In the genomic region with DNA sequence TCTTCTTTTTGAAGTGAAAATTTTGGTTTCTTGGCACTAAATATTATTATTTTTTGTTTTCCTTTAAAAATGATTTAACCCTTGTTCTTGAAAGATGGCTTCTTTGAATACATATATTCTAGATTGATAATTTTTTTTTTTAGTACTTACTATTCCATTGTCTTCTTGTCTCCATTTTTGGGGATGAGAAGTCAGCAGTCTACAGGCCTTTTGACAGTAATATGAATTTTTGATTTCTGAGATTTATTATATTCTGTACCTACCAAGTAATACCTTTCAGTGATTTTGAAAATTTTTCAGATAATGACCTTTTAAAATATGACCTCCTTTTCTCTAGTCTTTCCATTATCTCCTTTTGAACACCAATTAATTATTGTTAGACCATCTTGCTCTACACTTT, we compare ENCODE assay signal across 34 cellular contexts.
"Had no signal": no experiment of that assay in that cellular context is flagged by ENCODE, and none has a peak within 500 bp of the region (broad histone marks: within the 10 kb centered on the region; RNA-seq: fewer than 3 reads in every experiment).

No MANE protein-coding gene starts in this region.

- DNase-seq: Karpas-422, Kasumi-1, MG63, MM.1S, MV-4-11, NCI-H1048, NCI-H1092, NCI-H1092 treated with DMSO at 0.1 percent for 48 hours, NCI-H1105, NCI-H1105 treated with DMSO at 0.1 percent for 48 hours, NCI-H1417, NCI-H1417 treated with DMSO at 0.1 percent for 48 hours, NCI-H1436, NCI-H1436 treated with DMSO at 0.1 percent for 48 hours, NCI-H146, NCI-H1694, NCI-H1694 treated with DMSO at 0.1 percent for 48 hours, NCI-H187, NCI-H187 treated with DMSO at 0.1 percent for 48 hours, NCI-H1930, NCI-H2029, NCI-H2029 treated with DMSO at 0.1 percent for 48 hours, NCI-H2081, NCI-H2081 treated with DMSO at 0.1 percent for 48 hours, NCI-H2107, NCI-H2171, NCI-H2171 treated with DMSO at 0.1 percent for 48 hours, NCI-H2227 treated with DMSO at 0.1 percent for 48 hours, NCI-H226, NCI-H345, NCI-H446, NCI-H446 treated with DMSO at 0.1 percent for 48 hours, NCI-H510A, NCI-H510A treated with DMSO at 0.1 percent for 48 hours had no signal

- H3K36me3 ChIP-seq: MG63 had no signal

- H3K27me3 ChIP-seq: MG63 had no signal

- H3K4me3 ChIP-seq: MG63 had no signal

- H3K9me3 ChIP-seq: MG63 had no signal
